In genomic region chr5:68957591-68957990, GRCh38 we compare ENCODE assay signal across 20 cellular contexts.
"Had no signal": no experiment of that assay in that cellular context is flagged by ENCODE, and none has a peak within 500 bp of the region (broad histone marks: within the 10 kb centered on the region; RNA-seq: fewer than 3 reads in every experiment).

No MANE protein-coding gene starts in this region.

- H3K27ac ChIP-seq: colonic mucosa, esophagus squamous epithelium, gastroesophageal sphincter, neutrophil, vagina had no signal

- H3K36me3 Mint-ChIP-seq: natural killer cell treated with Interleukin-12 subunit alpha and Interleukin-12 subunit beta and Interleukin-15 and Interleukin-18, amount 100 ng/mL, for 72 hours; type B pancreatic cell had no signal

- H3K9me3 ChIP-seq: colonic mucosa, esophagus squamous epithelium, gastroesophageal sphincter, neutrophil, vagina had no signal

- H3K9me3 Mint-ChIP-seq: natural killer cell treated with Interleukin-12 subunit alpha and Interleukin-12 subunit beta and Interleukin-15 and Interleukin-18, amount 100 ng/mL, for 72 hours; type B pancreatic cell had no signal

- H3K4me1 ChIP-seq: colonic mucosa had no signal

- DNase-seq: colonic mucosa; dermis blood vessel endothelial cell; esophagus squamous epithelium; foreskin fibroblast; kidney; left cardiac atrium; left ventricle myocardium superior; mesenchymal stem cell; midbrain; right cardiac atrium; stimulated activated CD4-positive, alpha-beta T cell treated with anti-CD3 and anti-CD28 coated beads, Interleukin-2, amount 100 ng/mL, for 48 hours; stimulated activated naive CD4-positive, alpha-beta T cell treated with Interleukin-2 at 50 U/mL for 16 hours had no signal

- H3K27me3 ChIP-seq: colonic mucosa, esophagus squamous epithelium, gastroesophageal sphincter, neutrophil, vagina had no signal

- H3K27ac Mint-ChIP-seq: natural killer cell treated with Interleukin-12 subunit alpha and Interleukin-12 subunit beta and Interleukin-15 and Interleukin-18, amount 100 ng/mL, for 72 hours; progenitor cell of endocrine pancreas; type B pancreatic cell had no signal

- FAIRE-seq: kidney had no signal

- H3K27me3 Mint-ChIP-seq: natural killer cell treated with Interleukin-12 subunit alpha and Interleukin-12 subunit beta and Interleukin-15 and Interleukin-18, amount 100 ng/mL, for 72 hours; progenitor cell of endocrine pancreas had no signal

- H3K4me2 ChIP-seq: smooth muscle cell had no signal

- H3K4me3 Mint-ChIP-seq: natural killer cell treated with Interleukin-12 subunit alpha and Interleukin-12 subunit beta and Interleukin-15 and Interleukin-18, amount 100 ng/mL, for 72 hours; type B pancreatic cell had no signal

- H3K36me3 ChIP-seq: colonic mucosa, esophagus squamous epithelium, gastroesophageal sphincter, neutrophil, vagina had no signal

- ATAC-seq: gastroesophageal sphincter, left cardiac atrium, left ventricle myocardium superior, right cardiac atrium had no signal

- H3K4me3 ChIP-seq: colonic mucosa, esophagus squamous epithelium, gastroesophageal sphincter, lung, smooth muscle cell, vagina had no signal
